ENCODE assay signal across 8 cellular contexts in the genomic region with DNA sequence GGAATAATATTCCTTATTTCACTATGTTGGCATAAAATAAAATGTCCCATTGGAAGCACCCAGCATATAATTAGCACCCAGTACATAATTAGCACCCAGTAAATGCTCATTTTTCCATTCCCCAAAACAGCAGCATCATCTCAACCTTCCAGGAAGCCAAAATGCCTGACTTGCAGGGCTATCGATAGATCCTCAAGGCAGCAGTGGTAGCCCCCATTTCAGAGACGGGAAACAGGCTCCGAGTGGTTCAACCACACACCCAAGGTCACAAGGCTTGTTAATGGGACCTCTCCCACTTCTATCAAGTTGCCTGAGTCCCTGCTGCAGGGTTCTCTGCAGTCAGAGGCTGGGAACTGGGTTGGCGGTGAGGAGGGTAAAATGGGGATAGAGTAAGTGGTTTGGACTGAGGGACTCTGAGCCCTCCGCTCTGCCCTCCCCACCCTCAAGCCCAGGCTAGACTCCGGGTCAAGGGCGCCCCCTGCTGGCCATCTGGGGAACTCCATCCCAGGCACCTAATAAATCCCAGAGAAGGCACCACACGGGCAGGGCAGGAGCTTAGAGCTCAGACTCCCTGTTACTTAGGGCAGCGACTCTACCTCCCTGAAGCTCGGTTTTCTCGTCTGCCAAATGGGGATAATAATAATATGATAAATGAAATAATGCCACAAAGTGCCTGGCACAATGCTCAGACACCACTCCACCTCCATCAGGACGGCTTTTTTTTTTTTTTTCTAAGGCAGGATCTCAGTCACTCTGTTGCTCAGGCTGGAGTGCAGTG. TPM values are rescaled to one million over a fixed set of nuclear protein-coding genes. Genes with fewer than 3 reads are reported as not detected.
DNase-seq lines count a peak whose midpoint lies in the region; ATAC-seq and TF ChIP-seq lines count a peak whose summit lies in the region.

No MANE protein-coding gene starts in this region.

- no peak for TF ChIP-seq POLR2A in uterus (IDR thresholded peaks at IDR 0.05)

- H3K4me1 ChIP-seq in uterus: peaks cover 0 to 4% of the 10 kb centered on the region in 2 donors

- H3K27me3 Mint-ChIP-seq in activated naive CD4-positive, alpha-beta T cell treated with anti-CD3 and anti-CD28 coated beads for 36 hours (ENCODE audit: low read depth): no peaks in the 10 kb centered on the region
- H3K27me3 Mint-ChIP-seq in progenitor cell of endocrine pancreas: peaks cover 14% of the 10 kb centered on the region

- H3K9me3 ChIP-seq in uterus: no peaks in the 10 kb centered on the region

- no peak overlapping the region for H3K27ac Mint-ChIP-seq in activated naive CD4-positive, alpha-beta T cell treated with anti-CD3 and anti-CD28 coated beads for 36 hours
- no peak overlapping the region for H3K27ac Mint-ChIP-seq in progenitor cell of endocrine pancreas

- no peak overlapping the region for H3K27ac ChIP-seq in uterus

- H3K4me3 Mint-ChIP-seq in activated naive CD4-positive, alpha-beta T cell treated with anti-CD3 and anti-CD28 coated beads for 36 hours: no peak overlapping the region
- no peak overlapping the region for H3K4me3 Mint-ChIP-seq in progenitor cell of endocrine pancreas (ENCODE audit: low read depth)

- DNase-seq in C1 segment of cervical spinal cord (lab: John Stamatoyannopoulos, UW) (peak in 12 of 14 donors; percentile 43 to 91 (median 72)), LoVo (ENCODE audit: low spot score) (peak; percentile 68), head of caudate nucleus (peak; percentile 63 to 97 (median 91)), progenitor cell of endocrine pancreas (ENCODE audit: low spot score, unreplicated experiment) (peak; percentile 84), uterus (peak; percentile 76 to 83)
- DNase-seq in activated naive CD4-positive, alpha-beta T cell treated with anti-CD3 and anti-CD28 coated beads for 36 hours: peak; percentile 96

- CTCF ChIA-PET in activated naive CD4-positive, alpha-beta T cell treated with anti-CD3 and anti-CD28 coated beads for 36 hours (lab: Charles Lee): interaction anchor here (0.6 to 9.2 kb wide), 34 partner anchors 9 to 566 kb away, joined by 3 to 355 read pairs (median 5); partner anchors contain the start of genes LAPTM5 and MATN1

- intact Hi-C loops in activated naive CD4-positive, alpha-beta T cell treated with anti-CD3 and anti-CD28 coated beads for 36 hours (cut with micrococcal nuclease): loop anchor here (1.0 kb wide), 3 partner anchors 23 to 60 kb away; no protein-coding TSS in a partner anchor
- intact Hi-C loops in head of caudate nucleus (cut with DNase I): loop anchor here (1.0 to 5.0 kb wide), 2 partner anchors 60 to 133 kb away; no protein-coding TSS in a partner anchor
- intact Hi-C loops in uterus (cut with DNase I; ENCODE audit: low total_unique reads): loop anchor here (5.0 kb wide), 1 partner anchor 57 kb away; the partner anchor contains the start of gene MATN1

- no peak overlapping the region for H3K4me3 ChIP-seq in uterus

- no peaks in the 10 kb centered on the region for H3K27me3 ChIP-seq in uterus

- peak; percentile 78 for ATAC-seq in GM19395 (IDR thresholded peaks at IDR 0.05; ENCODE audit: unreplicated experiment)
- peak; percentile 87 for ATAC-seq in SK-N-SH treated with all-trans-retinoic acid at 6 μM for 48 hours

- no peaks in the 10 kb centered on the region for H3K36me3 Mint-ChIP-seq in activated naive CD4-positive, alpha-beta T cell treated with anti-CD3 and anti-CD28 coated beads for 36 hours (ENCODE audit: low read depth)
- H3K36me3 Mint-ChIP-seq in progenitor cell of endocrine pancreas (ENCODE audit: insufficient read depth): no peaks in the 10 kb centered on the region

- H3K36me3 ChIP-seq in uterus: no peaks in the 10 kb centered on the region

- peaks cover 11% of the 10 kb centered on the region for H3K4me1 Mint-ChIP-seq in activated naive CD4-positive, alpha-beta T cell treated with anti-CD3 and anti-CD28 coated beads for 36 hours (ENCODE audit: low read depth)
- peaks cover 8% of the 10 kb centered on the region for H3K4me1 Mint-ChIP-seq in progenitor cell of endocrine pancreas (ENCODE audit: low read depth)

- no peaks in the 10 kb centered on the region for H3K9me3 Mint-ChIP-seq in activated naive CD4-positive, alpha-beta T cell treated with anti-CD3 and anti-CD28 coated beads for 36 hours
- H3K9me3 Mint-ChIP-seq in progenitor cell of endocrine pancreas (ENCODE audit: low read depth): no peaks in the 10 kb centered on the region

- TF ChIP-seq CTCF in progenitor cell of endocrine pancreas (IDR thresholded peaks at IDR 0.05; ENCODE audit: unreplicated experiment) (peak; percentile 97), uterus (IDR thresholded peaks at IDR 0.05) (peak; percentile 87 to 97 (median 92))

TF ChIP-seq in SK-N-SH treated with all-trans-retinoic acid at 6 μM for 48 hours, 23 proteins besides CTCF, POLR2A, EP300 and RAD21:
- no peak for TF ChIP-seq ZNF8 (CRISPR knock-in tag; IDR thresholded peaks at IDR 0.05)
- no peak for TF ChIP-seq TCF4 (CRISPR knock-in tag; IDR thresholded peaks at IDR 0.05; ENCODE audit: borderline replicate concordance)
- TF ChIP-seq ESRRG (CRISPR knock-in tag; IDR thresholded peaks at IDR 0.05): no peak
- TF ChIP-seq, protein P1, sequence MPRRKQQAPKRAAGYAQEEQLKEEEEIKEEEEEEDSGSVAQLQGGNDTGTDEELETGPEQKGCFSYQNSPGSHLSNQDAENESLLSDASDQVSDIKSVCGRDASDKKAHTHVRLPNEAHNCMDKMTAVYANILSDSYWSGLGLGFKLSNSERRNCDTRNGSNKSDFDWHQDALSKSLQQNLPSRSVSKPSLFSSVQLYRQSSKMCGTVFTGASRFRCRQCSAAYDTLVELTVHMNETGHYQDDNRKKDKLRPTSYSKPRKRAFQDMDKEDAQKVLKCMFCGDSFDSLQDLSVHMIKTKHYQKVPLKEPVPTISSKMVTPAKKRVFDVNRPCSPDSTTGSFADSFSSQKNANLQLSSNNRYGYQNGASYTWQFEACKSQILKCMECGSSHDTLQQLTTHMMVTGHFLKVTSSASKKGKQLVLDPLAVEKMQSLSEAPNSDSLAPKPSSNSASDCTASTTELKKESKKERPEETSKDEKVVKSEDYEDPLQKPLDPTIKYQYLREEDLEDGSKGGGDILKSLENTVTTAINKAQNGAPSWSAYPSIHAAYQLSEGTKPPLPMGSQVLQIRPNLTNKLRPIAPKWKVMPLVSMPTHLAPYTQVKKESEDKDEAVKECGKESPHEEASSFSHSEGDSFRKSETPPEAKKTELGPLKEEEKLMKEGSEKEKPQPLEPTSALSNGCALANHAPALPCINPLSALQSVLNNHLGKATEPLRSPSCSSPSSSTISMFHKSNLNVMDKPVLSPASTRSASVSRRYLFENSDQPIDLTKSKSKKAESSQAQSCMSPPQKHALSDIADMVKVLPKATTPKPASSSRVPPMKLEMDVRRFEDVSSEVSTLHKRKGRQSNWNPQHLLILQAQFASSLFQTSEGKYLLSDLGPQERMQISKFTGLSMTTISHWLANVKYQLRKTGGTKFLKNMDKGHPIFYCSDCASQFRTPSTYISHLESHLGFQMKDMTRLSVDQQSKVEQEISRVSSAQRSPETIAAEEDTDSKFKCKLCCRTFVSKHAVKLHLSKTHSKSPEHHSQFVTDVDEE (CRISPR knock-in tag; IDR thresholded peaks at IDR 0.05): no peak
- TF ChIP-seq GLIS3 (CRISPR knock-in tag; IDR thresholded peaks at IDR 0.05): no peak

RNA-seq across cellular contexts. Expression of gene LAPTM5, which starts 21.9 kb away (rescaled TPM):
- 100 to 1,000 TPM; 205 to 208 TPM for total RNA-seq in activated naive CD4-positive, alpha-beta T cell treated with anti-CD3 and anti-CD28 coated beads for 36 hours
- 0.20 TPM in 1 of 2 replicates, not detected in the other for total RNA-seq in progenitor cell of endocrine pancreas
- total RNA-seq in uterus: 10 to 100 TPM in 3 of 4 donors, 1 to 10 TPM in 1; 6.1 to 76.8 (median 15.8) TPM

RNA-seq across cellular contexts. Expression of gene MATN1, which starts 56.1 kb away (rescaled TPM):
- under 1 TPM; 0.36 to 0.37 TPM for total RNA-seq in activated naive CD4-positive, alpha-beta T cell treated with anti-CD3 and anti-CD28 coated beads for 36 hours
- 0.11 and 0.14 TPM in 2 replicates for total RNA-seq in progenitor cell of endocrine pancreas
- 1 to 10 TPM in 1 of 4 donors, under 1 TPM in 1, not detected in 2; 0.46 to 1.7 TPM for total RNA-seq in uterus
